1 cellular context compared by ENCODE assay signal in the genomic region with DNA sequence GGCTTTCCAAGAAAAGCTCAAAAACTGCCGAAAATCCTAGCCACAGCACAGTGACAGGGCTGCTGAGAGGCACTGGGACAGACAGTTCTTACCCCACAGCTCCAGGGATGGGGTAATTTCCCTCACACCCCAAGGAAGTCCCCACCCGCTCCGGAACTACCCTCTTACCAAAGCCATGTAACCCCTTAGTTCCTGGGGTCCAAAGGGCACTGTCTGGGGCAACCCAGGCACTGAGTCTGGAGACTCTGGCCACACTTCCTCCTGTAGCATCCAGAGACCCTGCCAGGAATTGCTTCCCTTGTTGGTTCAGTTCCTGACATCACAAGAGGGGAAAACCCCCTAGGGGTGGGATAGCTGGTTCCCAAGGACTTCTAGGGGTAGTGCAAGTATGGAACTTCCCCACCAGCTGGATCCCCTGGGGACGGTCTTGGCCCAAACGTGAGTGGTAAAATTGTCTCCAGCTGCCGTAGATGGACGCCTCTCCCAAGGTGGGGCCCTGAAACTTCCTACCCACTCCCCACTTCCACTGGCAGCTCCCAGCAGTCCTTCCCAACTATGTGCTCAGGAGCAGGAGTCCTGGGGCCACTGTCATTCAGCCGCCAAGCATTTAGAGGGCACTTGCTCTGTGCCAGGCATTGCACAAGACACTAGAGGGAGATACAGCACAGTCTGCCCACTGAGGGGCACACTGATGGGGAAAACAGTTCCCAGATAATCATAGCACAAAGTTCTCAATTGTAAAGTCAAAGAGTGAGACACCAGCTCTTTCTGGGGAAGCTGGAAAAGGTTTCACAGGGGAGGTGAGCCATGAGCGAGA.
A peak's percentile ranks its signal among the peaks of the same experiment; 100 is the strongest.
TF ChIP-seq lines count a peak whose summit lies in the region.

No MANE protein-coding gene starts in this region.

TF ChIP-seq in GM12878, 131 proteins besides CTCF, POLR2A, EP300 and RAD21:
- peak; percentile 63; the same call in 1 of the 2 replicates for TF ChIP-seq SMC3 (IDR thresholded peaks at IDR 0.05; ENCODE audit: borderline replicate concordance, low read length)
- no peak for TF ChIP-seq NRF1 (conservative IDR thresholded peaks at IDR 0.05; ENCODE audit: low read depth, low read length)
- no peak for TF ChIP-seq YBX1 (IDR thresholded peaks at IDR 0.05)
- TF ChIP-seq CHD1 (IDR thresholded peaks at IDR 0.05; ENCODE audit: low read depth, low read length): no peak
- TF ChIP-seq ASH2L (IDR thresholded peaks at IDR 0.05; ENCODE audit: borderline replicate concordance, low read depth): no peak
- peak; percentile 50; the same call in 1 of the 2 replicates for TF ChIP-seq GATAD2B (conservative IDR thresholded peaks at IDR 0.05; ENCODE audit: low read depth)
- TF ChIP-seq ZNF384 (IDR thresholded peaks at IDR 0.05; ENCODE audit: borderline replicate concordance, low read depth, low read length): no peak
- TF ChIP-seq RFX5 (IDR thresholded peaks at IDR 0.05; ENCODE audit: low read depth, low read length): no peak
- no peak for TF ChIP-seq RCOR1 (conservative IDR thresholded peaks at IDR 0.05; ENCODE audit: low read depth, low read length)
- TF ChIP-seq MTA2 (IDR thresholded peaks at IDR 0.05; ENCODE audit: low read depth): peak; percentile 33; the same call in 1 of the 2 replicates
- no peak for TF ChIP-seq SREBF1 (IDR thresholded peaks at IDR 0.05; ENCODE audit: low read length)
- TF ChIP-seq TARDBP (IDR thresholded peaks at IDR 0.05; ENCODE audit: borderline replicate concordance): no peak
- TF ChIP-seq NFIC (IDR thresholded peaks at IDR 0.05; ENCODE audit: low read depth, low read length): no peak
- TF ChIP-seq EED (IDR thresholded peaks at IDR 0.05; ENCODE audit: low read depth): peak; percentile 65; the same call in 1 of the 2 replicates
- TF ChIP-seq, protein P1, sequence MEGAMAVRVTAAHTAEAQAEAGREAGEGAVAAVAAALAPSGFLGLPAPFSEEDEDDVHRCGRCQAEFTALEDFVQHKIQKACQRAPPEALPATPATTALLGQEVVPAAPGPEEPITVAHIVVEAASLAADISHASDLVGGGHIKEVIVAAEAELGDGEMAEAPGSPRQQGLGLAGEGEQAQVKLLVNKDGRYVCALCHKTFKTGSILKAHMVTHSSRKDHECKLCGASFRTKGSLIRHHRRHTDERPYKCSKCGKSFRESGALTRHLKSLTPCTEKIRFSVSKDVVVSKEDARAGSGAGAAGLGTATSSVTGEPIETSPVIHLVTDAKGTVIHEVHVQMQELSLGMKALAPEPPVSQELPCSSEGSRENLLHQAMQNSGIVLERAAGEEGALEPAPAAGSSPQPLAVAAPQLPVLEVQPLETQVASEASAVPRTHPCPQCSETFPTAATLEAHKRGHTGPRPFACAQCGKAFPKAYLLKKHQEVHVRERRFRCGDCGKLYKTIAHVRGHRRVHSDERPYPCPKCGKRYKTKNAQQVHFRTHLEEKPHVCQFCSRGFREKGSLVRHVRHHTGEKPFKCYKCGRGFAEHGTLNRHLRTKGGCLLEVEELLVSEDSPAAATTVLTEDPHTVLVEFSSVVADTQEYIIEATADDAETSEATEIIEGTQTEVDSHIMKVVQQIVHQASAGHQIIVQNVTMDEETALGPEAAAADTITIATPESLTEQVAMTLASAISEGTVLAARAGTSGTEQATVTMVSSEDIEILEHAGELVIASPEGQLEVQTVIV (IDR thresholded peaks at IDR 0.05; ENCODE audit: borderline replicate concordance, partially characterized antibody): no peak
- no peak for TF ChIP-seq HDGF (IDR thresholded peaks at IDR 0.05)
- TF ChIP-seq BHLHE40 (IDR thresholded peaks at IDR 0.05; ENCODE audit: borderline replicate concordance in 1 of 2, low read depth in 2 of 2, low read length in 1 of 2): peak in 1 of 2 experiments; percentile 59; a peak in 2 of 4 replicates
- TF ChIP-seq SPI1 (IDR thresholded peaks at IDR 0.05; ENCODE audit: borderline replicate concordance, insufficient read depth, low read depth, low read length): peak; percentile 12; the same call in 1 of the 2 replicates
- TF ChIP-seq GABPA (IDR thresholded peaks at IDR 0.05; ENCODE audit: low read depth): no peak
- TF ChIP-seq, protein P2, sequence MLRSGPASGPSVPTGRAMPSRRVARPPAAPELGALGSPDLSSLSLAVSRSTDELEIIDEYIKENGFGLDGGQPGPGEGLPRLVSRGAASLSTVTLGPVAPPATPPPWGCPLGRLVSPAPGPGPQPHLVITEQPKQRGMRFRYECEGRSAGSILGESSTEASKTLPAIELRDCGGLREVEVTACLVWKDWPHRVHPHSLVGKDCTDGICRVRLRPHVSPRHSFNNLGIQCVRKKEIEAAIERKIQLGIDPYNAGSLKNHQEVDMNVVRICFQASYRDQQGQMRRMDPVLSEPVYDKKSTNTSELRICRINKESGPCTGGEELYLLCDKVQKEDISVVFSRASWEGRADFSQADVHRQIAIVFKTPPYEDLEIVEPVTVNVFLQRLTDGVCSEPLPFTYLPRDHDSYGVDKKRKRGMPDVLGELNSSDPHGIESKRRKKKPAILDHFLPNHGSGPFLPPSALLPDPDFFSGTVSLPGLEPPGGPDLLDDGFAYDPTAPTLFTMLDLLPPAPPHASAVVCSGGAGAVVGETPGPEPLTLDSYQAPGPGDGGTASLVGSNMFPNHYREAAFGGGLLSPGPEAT (IDR thresholded peaks at IDR 0.05; ENCODE audit: low read depth): peak; percentile 58; the same call in 1 of the 2 replicates
- peak; percentile 52; the same call in 1 of the 2 replicates for TF ChIP-seq NR2F1 (conservative IDR thresholded peaks at IDR 0.05)
- no peak for TF ChIP-seq TCF7 (IDR thresholded peaks at IDR 0.05; ENCODE audit: borderline replicate concordance)
- peak; percentile 86 for TF ChIP-seq IKZF1 (conservative IDR thresholded peaks at IDR 0.05)
- TF ChIP-seq RELA (IDR thresholded peaks at IDR 0.05; ENCODE audit: borderline replicate concordance, partially characterized antibody): peak; percentile 42
- TF ChIP-seq, protein P3, sequence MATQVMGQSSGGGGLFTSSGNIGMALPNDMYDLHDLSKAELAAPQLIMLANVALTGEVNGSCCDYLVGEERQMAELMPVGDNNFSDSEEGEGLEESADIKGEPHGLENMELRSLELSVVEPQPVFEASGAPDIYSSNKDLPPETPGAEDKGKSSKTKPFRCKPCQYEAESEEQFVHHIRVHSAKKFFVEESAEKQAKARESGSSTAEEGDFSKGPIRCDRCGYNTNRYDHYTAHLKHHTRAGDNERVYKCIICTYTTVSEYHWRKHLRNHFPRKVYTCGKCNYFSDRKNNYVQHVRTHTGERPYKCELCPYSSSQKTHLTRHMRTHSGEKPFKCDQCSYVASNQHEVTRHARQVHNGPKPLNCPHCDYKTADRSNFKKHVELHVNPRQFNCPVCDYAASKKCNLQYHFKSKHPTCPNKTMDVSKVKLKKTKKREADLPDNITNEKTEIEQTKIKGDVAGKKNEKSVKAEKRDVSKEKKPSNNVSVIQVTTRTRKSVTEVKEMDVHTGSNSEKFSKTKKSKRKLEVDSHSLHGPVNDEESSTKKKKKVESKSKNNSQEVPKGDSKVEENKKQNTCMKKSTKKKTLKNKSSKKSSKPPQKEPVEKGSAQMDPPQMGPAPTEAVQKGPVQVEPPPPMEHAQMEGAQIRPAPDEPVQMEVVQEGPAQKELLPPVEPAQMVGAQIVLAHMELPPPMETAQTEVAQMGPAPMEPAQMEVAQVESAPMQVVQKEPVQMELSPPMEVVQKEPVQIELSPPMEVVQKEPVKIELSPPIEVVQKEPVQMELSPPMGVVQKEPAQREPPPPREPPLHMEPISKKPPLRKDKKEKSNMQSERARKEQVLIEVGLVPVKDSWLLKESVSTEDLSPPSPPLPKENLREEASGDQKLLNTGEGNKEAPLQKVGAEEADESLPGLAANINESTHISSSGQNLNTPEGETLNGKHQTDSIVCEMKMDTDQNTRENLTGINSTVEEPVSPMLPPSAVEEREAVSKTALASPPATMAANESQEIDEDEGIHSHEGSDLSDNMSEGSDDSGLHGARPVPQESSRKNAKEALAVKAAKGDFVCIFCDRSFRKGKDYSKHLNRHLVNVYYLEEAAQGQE (IDR thresholded peaks at IDR 0.05; ENCODE audit: low read depth, low read length): no peak
- no peak for TF ChIP-seq NFXL1 (IDR thresholded peaks at IDR 0.05; ENCODE audit: borderline replicate concordance)
- no peak for TF ChIP-seq SP1 (IDR thresholded peaks at IDR 0.05; ENCODE audit: low read depth, low read length)
- TF ChIP-seq MEF2B (IDR thresholded peaks at IDR 0.05; ENCODE audit: partially characterized antibody, poor library complexity, severe bottlenecking): peak; percentile 80
- TF ChIP-seq YY1 (IDR thresholded peaks at IDR 0.05; ENCODE audit: low read depth, low read length): no peak
- no peak for TF ChIP-seq JUNB (IDR thresholded peaks at IDR 0.05)
- no peak for TF ChIP-seq CHD4 (IDR thresholded peaks at IDR 0.05)
- TF ChIP-seq RBBP5 (conservative IDR thresholded peaks at IDR 0.05): no peak
- no peak for TF ChIP-seq JUND (IDR thresholded peaks at IDR 0.05; ENCODE audit: low read depth, low read length)
- TF ChIP-seq ZSCAN29 (IDR thresholded peaks at IDR 0.05): no peak
- TF ChIP-seq POU2F2 (IDR thresholded peaks at IDR 0.05; ENCODE audit: borderline replicate concordance, low read depth, low read length): no peak
- no peak for TF ChIP-seq CEBPB (IDR thresholded peaks at IDR 0.05; ENCODE audit: borderline replicate concordance in 1 of 2, low read depth in 2 of 2, low read length in 2 of 2)
- no peak for TF ChIP-seq KDM1A (IDR thresholded peaks at IDR 0.05; ENCODE audit: borderline replicate concordance)
- TF ChIP-seq, protein P4, sequence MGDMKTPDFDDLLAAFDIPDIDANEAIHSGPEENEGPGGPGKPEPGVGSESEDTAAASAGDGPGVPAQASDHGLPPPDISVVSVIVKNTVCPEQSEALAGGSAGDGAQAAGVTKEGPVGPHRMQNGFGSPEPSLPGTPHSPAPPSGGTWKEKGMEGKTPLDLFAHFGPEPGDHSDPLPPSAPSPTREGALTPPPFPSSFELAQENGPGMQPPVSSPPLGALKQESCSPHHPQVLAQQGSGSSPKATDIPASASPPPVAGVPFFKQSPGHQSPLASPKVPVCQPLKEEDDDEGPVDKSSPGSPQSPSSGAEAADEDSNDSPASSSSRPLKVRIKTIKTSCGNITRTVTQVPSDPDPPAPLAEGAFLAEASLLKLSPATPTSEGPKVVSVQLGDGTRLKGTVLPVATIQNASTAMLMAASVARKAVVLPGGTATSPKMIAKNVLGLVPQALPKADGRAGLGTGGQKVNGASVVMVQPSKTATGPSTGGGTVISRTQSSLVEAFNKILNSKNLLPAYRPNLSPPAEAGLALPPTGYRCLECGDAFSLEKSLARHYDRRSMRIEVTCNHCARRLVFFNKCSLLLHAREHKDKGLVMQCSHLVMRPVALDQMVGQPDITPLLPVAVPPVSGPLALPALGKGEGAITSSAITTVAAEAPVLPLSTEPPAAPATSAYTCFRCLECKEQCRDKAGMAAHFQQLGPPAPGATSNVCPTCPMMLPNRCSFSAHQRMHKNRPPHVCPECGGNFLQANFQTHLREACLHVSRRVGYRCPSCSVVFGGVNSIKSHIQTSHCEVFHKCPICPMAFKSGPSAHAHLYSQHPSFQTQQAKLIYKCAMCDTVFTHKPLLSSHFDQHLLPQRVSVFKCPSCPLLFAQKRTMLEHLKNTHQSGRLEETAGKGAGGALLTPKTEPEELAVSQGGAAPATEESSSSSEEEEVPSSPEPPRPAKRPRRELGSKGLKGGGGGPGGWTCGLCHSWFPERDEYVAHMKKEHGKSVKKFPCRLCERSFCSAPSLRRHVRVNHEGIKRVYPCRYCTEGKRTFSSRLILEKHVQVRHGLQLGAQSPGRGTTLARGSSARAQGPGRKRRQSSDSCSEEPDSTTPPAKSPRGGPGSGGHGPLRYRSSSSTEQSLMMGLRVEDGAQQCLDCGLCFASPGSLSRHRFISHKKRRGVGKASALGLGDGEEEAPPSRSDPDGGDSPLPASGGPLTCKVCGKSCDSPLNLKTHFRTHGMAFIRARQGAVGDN (IDR thresholded peaks at IDR 0.05): 0 out of 2 replicates have a peak, but pooled peaks have one; percentile 11
- TF ChIP-seq RB1 (IDR thresholded peaks at IDR 0.05; ENCODE audit: borderline replicate concordance): no peak
- peak; percentile 4 to 83; a peak in 3 of 4 replicates for TF ChIP-seq IKZF2 (IDR thresholded peaks at IDR 0.05)
- TF ChIP-seq STAT3 (IDR thresholded peaks at IDR 0.05; ENCODE audit: low read depth, low read length): no peak
- TF ChIP-seq SMAD5 (IDR thresholded peaks at IDR 0.05; ENCODE audit: low read depth): no peak
- TF ChIP-seq, protein P5, sequence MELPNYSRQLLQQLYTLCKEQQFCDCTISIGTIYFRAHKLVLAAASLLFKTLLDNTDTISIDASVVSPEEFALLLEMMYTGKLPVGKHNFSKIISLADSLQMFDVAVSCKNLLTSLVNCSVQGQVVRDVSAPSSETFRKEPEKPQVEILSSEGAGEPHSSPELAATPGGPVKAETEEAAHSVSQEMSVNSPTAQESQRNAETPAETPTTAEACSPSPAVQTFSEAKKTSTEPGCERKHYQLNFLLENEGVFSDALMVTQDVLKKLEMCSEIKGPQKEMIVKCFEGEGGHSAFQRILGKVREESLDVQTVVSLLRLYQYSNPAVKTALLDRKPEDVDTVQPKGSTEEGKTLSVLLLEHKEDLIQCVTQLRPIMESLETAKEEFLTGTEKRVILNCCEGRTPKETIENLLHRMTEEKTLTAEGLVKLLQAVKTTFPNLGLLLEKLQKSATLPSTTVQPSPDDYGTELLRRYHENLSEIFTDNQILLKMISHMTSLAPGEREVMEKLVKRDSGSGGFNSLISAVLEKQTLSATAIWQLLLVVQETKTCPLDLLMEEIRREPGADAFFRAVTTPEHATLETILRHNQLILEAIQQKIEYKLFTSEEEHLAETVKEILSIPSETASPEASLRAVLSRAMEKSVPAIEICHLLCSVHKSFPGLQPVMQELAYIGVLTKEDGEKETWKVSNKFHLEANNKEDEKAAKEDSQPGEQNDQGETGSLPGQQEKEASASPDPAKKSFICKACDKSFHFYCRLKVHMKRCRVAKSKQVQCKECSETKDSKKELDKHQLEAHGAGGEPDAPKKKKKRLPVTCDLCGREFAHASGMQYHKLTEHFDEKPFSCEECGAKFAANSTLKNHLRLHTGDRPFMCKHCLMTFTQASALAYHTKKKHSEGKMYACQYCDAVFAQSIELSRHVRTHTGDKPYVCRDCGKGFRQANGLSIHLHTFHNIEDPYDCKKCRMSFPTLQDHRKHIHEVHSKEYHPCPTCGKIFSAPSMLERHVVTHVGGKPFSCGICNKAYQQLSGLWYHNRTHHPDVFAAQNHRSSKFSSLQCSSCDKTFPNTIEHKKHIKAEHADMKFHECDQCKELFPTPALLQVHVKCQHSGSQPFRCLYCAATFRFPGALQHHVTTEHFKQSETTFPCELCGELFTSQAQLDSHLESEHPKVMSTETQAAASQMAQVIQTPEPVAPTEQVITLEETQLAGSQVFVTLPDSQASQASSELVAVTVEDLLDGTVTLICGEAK (IDR thresholded peaks at IDR 0.05; ENCODE audit: borderline replicate concordance): no peak
TF ChIP-seq in GM12878: peak in this region for 13.
